ENCODE assay signal across 7 cellular contexts in genomic region chr12:57280234-57281062, GRCh38. TPM values are rescaled to one million over a fixed set of nuclear protein-coding genes. Genes with fewer than 3 reads are reported as not detected.
DNase-seq lines count a peak whose midpoint lies in the region; ATAC-seq and TF ChIP-seq lines count a peak whose summit lies in the region.

No MANE protein-coding gene starts in this region.

- peak; percentile 92 for ATAC-seq in GM18505 (IDR thresholded peaks at IDR 0.05; ENCODE audit: unreplicated experiment)
- ATAC-seq in HG02571 (IDR thresholded peaks at IDR 0.05; ENCODE audit: unreplicated experiment) = peak; percentile 97
- ATAC-seq in activated CD8-positive, alpha-beta memory T cell treated with anti-CD3 and anti-CD28 coated beads, Interleukin-2, amount 10 ng/mL, durations not matched to agents 7 days and 5 days = peak; percentile 100

- peak overlapping the region; percentile 93 for H3K27ac Mint-ChIP-seq in activated CD8-positive, alpha-beta memory T cell treated with anti-CD3 and anti-CD28 coated beads, Interleukin-2, amount 10 ng/mL, durations not matched to agents 7 days and 5 days

- no peaks in the 10 kb centered on the region for H3K27me3 Mint-ChIP-seq in activated CD8-positive, alpha-beta memory T cell treated with anti-CD3 and anti-CD28 coated beads, Interleukin-2, amount 10 ng/mL, durations not matched to agents 7 days and 5 days

- H3K4me3 Mint-ChIP-seq in activated CD8-positive, alpha-beta memory T cell treated with anti-CD3 and anti-CD28 coated beads, Interleukin-2, amount 10 ng/mL, durations not matched to agents 7 days and 5 days = peak overlapping the region; percentile 14

- H3K4me3 ChIP-seq in NB4 (ENCODE audit: low read depth, low read length) (no peak overlapping the region), esophagus squamous epithelium (no peak overlapping the region)

- H3K36me3 Mint-ChIP-seq in activated CD8-positive, alpha-beta memory T cell treated with anti-CD3 and anti-CD28 coated beads, Interleukin-2, amount 10 ng/mL, durations not matched to agents 7 days and 5 days = peaks cover 43% of the 10 kb centered on the region

- 45 to 51% methylated on average over 7 to 8 of the region's 9 CpGs for WGBS in esophagus squamous epithelium, 2 donors

- intact Hi-C loops in esophagus squamous epithelium (cut with DNase I) = no loop called here

- H3K9me3 ChIP-seq in esophagus squamous epithelium = no peaks in the 10 kb centered on the region

- TF ChIP-seq POLR2A in GM18505 (IDR thresholded peaks at IDR 0.05; ENCODE audit: borderline replicate concordance, extremely low read depth, insufficient read depth, insufficient read length) = peak; percentile 68
- TF ChIP-seq POLR2A in NB4 (IDR thresholded peaks at IDR 0.05; ENCODE audit: extremely low read depth, insufficient read length) = no peak
- no peak for TF ChIP-seq POLR2A in esophagus squamous epithelium (IDR thresholded peaks at IDR 0.05)

- H3K9me3 Mint-ChIP-seq in activated CD8-positive, alpha-beta memory T cell treated with anti-CD3 and anti-CD28 coated beads, Interleukin-2, amount 10 ng/mL, durations not matched to agents 7 days and 5 days (ENCODE audit: low read depth) = no peaks in the 10 kb centered on the region

- peaks cover 0 to 100% (median 13%) of the 10 kb centered on the region in 3 donors for H3K36me3 ChIP-seq in esophagus squamous epithelium

- peak overlapping the region; percentile 42 to 71 (median 52) for H3K27ac ChIP-seq in esophagus squamous epithelium

- DNase-seq in NB4 (ENCODE audit: low read depth) (peak; percentile 85), esophagus squamous epithelium (lab: John Stamatoyannopoulos, UW) (no peak), renal cortical epithelial cell (ENCODE audit: low read depth) (peak; percentile 98), RPMI8226 (no peak)
- peak; percentile 87 for DNase-seq in activated CD8-positive, alpha-beta memory T cell treated with anti-CD3 and anti-CD28 coated beads, Interleukin-2, amount 10 ng/mL, durations not matched to agents 7 days and 5 days

- peaks cover 17% of the 10 kb centered on the region for H3K4me1 Mint-ChIP-seq in activated CD8-positive, alpha-beta memory T cell treated with anti-CD3 and anti-CD28 coated beads, Interleukin-2, amount 10 ng/mL, durations not matched to agents 7 days and 5 days

- TF ChIP-seq CTCF in NB4 (IDR thresholded peaks at IDR 0.05; ENCODE audit: low read depth, low read length) (peak; percentile 3), esophagus squamous epithelium (IDR thresholded peaks at IDR 0.05) (no peak)

- peaks cover 0 to 18% (median 11%) of the 10 kb centered on the region in 3 donors for H3K4me1 ChIP-seq in esophagus squamous epithelium

- no peaks in the 10 kb centered on the region for H3K27me3 ChIP-seq in esophagus squamous epithelium

- CTCF ChIA-PET in activated CD8-positive, alpha-beta memory T cell treated with anti-CD3 and anti-CD28 coated beads, Interleukin-2, amount 10 ng/mL, durations not matched to agents 7 days and 5 days (lab: Charles Lee) = interaction anchor here (0.6 to 2.4 kb wide), 6 partner anchors 27 to 535 kb away, joined by 3 to 10 read pairs (median 4); no protein-coding TSS in a partner anchor

RNA-seq across cellular contexts. Expression of gene STAC3, which starts 29.5 kb away (rescaled TPM):
- 10 to 100 TPM in 1 of 2 experiments, 1 to 10 TPM in 1; 5.4 to 10.0 TPM for total RNA-seq in activated CD8-positive, alpha-beta memory T cell treated with anti-CD3 and anti-CD28 coated beads, Interleukin-2, amount 10 ng/mL, durations not matched to agents 7 days and 5 days
- total RNA-seq in esophagus squamous epithelium = under 1 TPM; 0.29 to 0.95 (median 0.47) TPM
- total RNA-seq in renal cortical epithelial cell = 1.2 TPM in 1 of 2 replicates, not detected in the other

RNA-seq across cellular contexts. Expression of gene SHMT2, which starts 50.9 kb away (rescaled TPM):
- total RNA-seq in activated CD8-positive, alpha-beta memory T cell treated with anti-CD3 and anti-CD28 coated beads, Interleukin-2, amount 10 ng/mL, durations not matched to agents 7 days and 5 days = 100 to 1,000 TPM; 194 to 357 TPM
- total RNA-seq in esophagus squamous epithelium (100 to 1,000 TPM in 1 of 4 donors, 10 to 100 TPM in 3; 56.1 to 104 (median 76.6) TPM), renal cortical epithelial cell (146 and 208 TPM in 2 replicates)

Comparison
In these comparisons a context has a peak if more than half of its experiments do, and no peak if none do; other contexts are left out.
1. DNase-seq: peak in NB4 (single experiment), activated CD8-positive, alpha-beta memory T cell treated with anti-CD3 and anti-CD28 coated beads, Interleukin-2, amount 10 ng/mL, durations not matched to agents 7 days and 5 days (single experiment) and renal cortical epithelial cell (single experiment); none in esophagus squamous epithelium (single experiment) and RPMI8226 (single experiment).
2. Peak in every context shown above with its lines, with median percentiles within 50 percentile points of each other: ATAC-seq.